ENCODE assay signal across 35 cellular contexts in the genomic region with DNA sequence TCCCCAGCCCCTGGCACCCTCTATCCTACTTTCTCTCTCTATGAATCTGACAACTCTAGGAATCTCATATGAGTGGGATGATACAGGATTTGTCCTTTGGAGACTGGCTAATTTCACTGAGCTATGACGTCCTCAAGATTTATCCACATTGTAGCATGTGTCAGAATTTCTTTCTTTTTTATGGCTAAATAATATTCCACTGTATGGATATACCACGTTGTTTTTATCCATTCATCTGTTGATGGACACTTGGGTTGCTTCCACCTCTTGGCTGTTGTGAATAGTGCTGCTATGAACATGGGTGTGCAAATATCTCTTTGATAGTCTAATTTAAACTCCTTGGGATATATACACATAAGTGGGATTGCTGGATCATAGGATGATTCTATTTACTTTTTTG.
"Had no signal": no experiment of that assay in that cellular context is flagged by ENCODE, and none has a peak within 500 bp of the region (broad histone marks: within the 10 kb centered on the region; RNA-seq: fewer than 3 reads in every experiment).

No MANE protein-coding gene starts in this region.

- H3K36me3 ChIP-seq: MG63 had no signal

- H3K4me3 ChIP-seq: MG63 had no signal

- DNase-seq: Kasumi-1, MG63, MM.1S, MV-4-11, NCI-H1048, NCI-H1092, NCI-H1092 treated with DMSO at 0.1 percent for 48 hours, NCI-H1105, NCI-H1105 treated with DMSO at 0.1 percent for 48 hours, NCI-H1417, NCI-H1417 treated with DMSO at 0.1 percent for 48 hours, NCI-H1436, NCI-H1436 treated with DMSO at 0.1 percent for 48 hours, NCI-H146, NCI-H1694, NCI-H1694 treated with DMSO at 0.1 percent for 48 hours, NCI-H187, NCI-H187 treated with DMSO at 0.1 percent for 48 hours, NCI-H1930, NCI-H2029, NCI-H2029 treated with DMSO at 0.1 percent for 48 hours, NCI-H2081, NCI-H2081 treated with DMSO at 0.1 percent for 48 hours, NCI-H2107, NCI-H2171, NCI-H2171 treated with DMSO at 0.1 percent for 48 hours, NCI-H2227 treated with DMSO at 0.1 percent for 48 hours, NCI-H226, NCI-H345, NCI-H446, NCI-H446 treated with DMSO at 0.1 percent for 48 hours, NCI-H510A, NCI-H510A treated with DMSO at 0.1 percent for 48 hours, NCI-H524, NCI-H524 treated with DMSO at 0.1 percent for 48 hours had no signal
